35 cellular contexts compared by ENCODE assay signal in genomic region chr5:72703876-72704275, GRCh38.
DNase-seq lines count a peak whose midpoint lies in the region; ATAC-seq, FAIRE-seq and TF ChIP-seq lines count a peak whose summit lies in the region.
"Had no signal": no experiment of that assay in that cellular context is flagged by ENCODE, and none has a peak within 500 bp of the region (broad histone marks: within the 10 kb centered on the region; RNA-seq: fewer than 3 reads in every experiment).

No MANE protein-coding gene starts in this region.

- H3K4me1 ChIP-seq in neuronal stem cell (ENCODE audit: control insufficient read depth in 2 of 2, insufficient read depth in 1 of 2, low read depth in 1 of 2, low read length in 2 of 2) = peaks cover 0 to 2% of the 10 kb centered on the region in 2 donors
- H3K4me1 ChIP-seq: A549; BE2C; BLaER1; BLaER1 treated with 17β-estradiol and CSF1 and Interleukin-3, amounts not matched to agents 10 nM and 100 nM; Caco-2 had no signal

- H2BK120ac ChIP-seq in neuronal stem cell (ENCODE audit: low read depth, low read length) = no peak overlapping the region

- no peak overlapping the region for H3K18ac ChIP-seq in neuronal stem cell (ENCODE audit: low read length)

- POLR2A ChIA-PET in WTC11 (lab: Charles Lee) = no interaction called here

- peaks cover 14% of the 10 kb centered on the region for H3K9me3 Mint-ChIP-seq in WTC11
- H3K9me3 Mint-ChIP-seq: CD4-positive, alpha-beta T cell; CD8-positive, alpha-beta T cell had no signal

- H2BK15ac ChIP-seq in neuronal stem cell (ENCODE audit: low read length) = no peak overlapping the region

- H4K91ac ChIP-seq in neuronal stem cell (ENCODE audit: low read depth, low read length, poor library complexity) = no peak overlapping the region

- no peaks in the 10 kb centered on the region for H3K27me3 ChIP-seq in neuronal stem cell (ENCODE audit: control insufficient read depth in 3 of 3, insufficient read depth in 3 of 3, low read depth in 1 of 3, low read length in 3 of 3)
- H3K27me3 ChIP-seq: BE2C; BLaER1; BLaER1 treated with 17β-estradiol and CSF1 and Interleukin-3, amounts not matched to agents 10 nM and 100 nM had no signal

- H2AFZ ChIP-seq in neuronal stem cell (ENCODE audit: low read length) = no peak overlapping the region

- no peak overlapping the region for H2BK5ac ChIP-seq in neuronal stem cell (ENCODE audit: low read length)

- H3K27ac ChIP-seq in neuronal stem cell (replicated peaks; ENCODE audit: low read length) = no peak overlapping the region
- H3K27ac ChIP-seq: 22Rv1; A549; BLaER1; BLaER1 treated with 17β-estradiol and CSF1 and Interleukin-3, amounts not matched to agents 10 nM and 100 nM; C4-2B had no signal

- DNase-seq in WTC11 (ENCODE audit: low spot score) (no peak), frontal cortex (ENCODE audit: low spot score in 2 of 2) (no peak), NCI-H146 treated with DMSO at 0.1 percent for 48 hours (lab: John Stamatoyannopoulos, UW; ENCODE audit: unreplicated experiment) (no peak), neuronal stem cell (ENCODE audit: low spot score) (no peak), cerebellum (ENCODE audit: low spot score) (no peak), EL (no peak)
- DNase-seq: 8988T; ACHN; AML-193; BE2C; C1 segment of cervical spinal cord; Caco-2; Calu3; CD4-positive, alpha-beta memory T cell; CD4-positive, alpha-beta T cell; CD4-positive, CD25-positive, alpha-beta regulatory T cell; CD8-positive, alpha-beta memory T cell; CD8-positive, alpha-beta T cell; COR-L47; DMS 273 treated with DMSO at 0.1 percent for 48 hours; DMS153; DMS53; DMS79; DMS79 treated with DMSO at 0.1 percent for 48 hours; DND-41 had no signal

- no peak overlapping the region for H2BK12ac ChIP-seq in neuronal stem cell (ENCODE audit: low read length)

- peaks cover 0 to 4% of the 10 kb centered on the region in 2 donors for H3K9me3 ChIP-seq in neuronal stem cell (replicated peaks in 1 of 2; ENCODE audit: control insufficient read depth in 2 of 2, insufficient read depth in 1 of 2, low read depth in 1 of 2, low read length in 2 of 2)
- H3K9me3 ChIP-seq: A549, BE2C had no signal

- H4K8ac ChIP-seq in neuronal stem cell (ENCODE audit: low read depth, low read length) = no peak overlapping the region

- H3K4me2 ChIP-seq in neuronal stem cell (ENCODE audit: insufficient read depth, low read length, poor library complexity, severe bottlenecking) = no peak overlapping the region
- H3K4me2 ChIP-seq: A549; BLaER1; BLaER1 treated with 17β-estradiol and CSF1 and Interleukin-3, amounts not matched to agents 10 nM and 100 nM had no signal

- no peak overlapping the region for H3K14ac ChIP-seq in neuronal stem cell (ENCODE audit: low read length)

- no peak overlapping the region for H3K9ac ChIP-seq in neuronal stem cell (ENCODE audit: low read depth, low read length, poor library complexity)
- H3K9ac ChIP-seq: BLaER1; BLaER1 treated with 17β-estradiol and CSF1 and Interleukin-3, amounts not matched to agents 10 nM and 100 nM had no signal

- H3K4ac ChIP-seq in neuronal stem cell (ENCODE audit: low read length) = no peak overlapping the region

- no peak overlapping the region for H3K23ac ChIP-seq in neuronal stem cell (ENCODE audit: low read depth, low read length, poor library complexity)

- no peaks in the 10 kb centered on the region for H3K27me3 Mint-ChIP-seq in WTC11 (ENCODE audit: low read depth)

- FAIRE-seq in A204.1 (lab: Jason Lieb, UNC) (peak; percentile 64), endometrium (lab: Jason Lieb, UNC) (peak; percentile 50), frontal cortex (lab: Jason Lieb, UNC) (peak; percentile 24)
- FAIRE-seq: A549, D721Med had no signal

- H3K27ac Mint-ChIP-seq in WTC11 = no peak overlapping the region
- H3K27ac Mint-ChIP-seq: B cell; CD14-positive monocyte; CD4-positive, alpha-beta memory T cell; CD4-positive, alpha-beta T cell; CD4-positive, CD25-positive, alpha-beta regulatory T cell; CD8-positive, alpha-beta memory T cell; CD8-positive, alpha-beta T cell had no signal

- CTCF ChIA-PET in WTC11 (lab: Charles Lee) = no interaction called here

- no peak for ATAC-seq in WTC11
- ATAC-seq: A549; CD8-positive, alpha-beta T cell had no signal

- no peaks in the 10 kb centered on the region for H3K36me3 Mint-ChIP-seq in WTC11
- H3K36me3 Mint-ChIP-seq: CD14-positive monocyte; CD4-positive, alpha-beta memory T cell; CD4-positive, CD25-positive, alpha-beta regulatory T cell; CD8-positive, alpha-beta memory T cell; CD8-positive, alpha-beta T cell had no signal

- no peaks in the 10 kb centered on the region for H3K36me3 ChIP-seq in neuronal stem cell (replicated peaks in 1 of 2; ENCODE audit: control insufficient read depth in 2 of 2, insufficient read depth in 2 of 2, low read length in 2 of 2)
- H3K36me3 ChIP-seq: BE2C, BLaER1 had no signal

- no peaks in the 10 kb centered on the region for H3K79me1 ChIP-seq in neuronal stem cell (ENCODE audit: low read depth, low read length)

- no peak for TF ChIP-seq CTCF in WTC11 (IDR thresholded peaks at IDR 0.05)

- WGBS in neuronal stem cell (ENCODE audit: extremely low coverage in 2 of 2, insufficient read length in 2 of 2, insufficient replicate concordance in 1 of 2), 2 donors = no CpG with 5 or more reads among the region's 2 CpGs

- H2AK5ac ChIP-seq in neuronal stem cell (ENCODE audit: low read depth, low read length) = no peak overlapping the region

- H3K4me3 ChIP-seq in neuronal stem cell (ENCODE audit: low read length in 2 of 2) = no peak overlapping the region
- H3K4me3 ChIP-seq: A549; BLaER1; BLaER1 treated with 17β-estradiol and CSF1 and Interleukin-3, amounts not matched to agents 10 nM and 100 nM had no signal

- no peak overlapping the region for H3K4me3 Mint-ChIP-seq in WTC11
- H3K4me3 Mint-ChIP-seq: B cell; CD14-positive monocyte; CD4-positive, alpha-beta memory T cell; CD4-positive, alpha-beta T cell; CD4-positive, CD25-positive, alpha-beta regulatory T cell; CD8-positive, alpha-beta memory T cell; CD8-positive, alpha-beta T cell had no signal

- H3K4me1 Mint-ChIP-seq in WTC11 = peaks cover 9% of the 10 kb centered on the region
- H3K4me1 Mint-ChIP-seq: B cell; CD14-positive monocyte; CD4-positive, alpha-beta memory T cell; CD4-positive, CD25-positive, alpha-beta regulatory T cell; CD8-positive, alpha-beta memory T cell had no signal

TF ChIP-seq in WTC11, 78 proteins besides CTCF, POLR2A, EP300 and RAD21:
- TF ChIP-seq AR (CRISPR knock-in tag; IDR thresholded peaks at IDR 0.05) = no peak
- peak; percentile 93 for TF ChIP-seq HMGA2 (CRISPR knock-in tag; IDR thresholded peaks at IDR 0.05)
